Comparison of ENCODE assay signal across 21 cellular contexts in the genomic region with DNA sequence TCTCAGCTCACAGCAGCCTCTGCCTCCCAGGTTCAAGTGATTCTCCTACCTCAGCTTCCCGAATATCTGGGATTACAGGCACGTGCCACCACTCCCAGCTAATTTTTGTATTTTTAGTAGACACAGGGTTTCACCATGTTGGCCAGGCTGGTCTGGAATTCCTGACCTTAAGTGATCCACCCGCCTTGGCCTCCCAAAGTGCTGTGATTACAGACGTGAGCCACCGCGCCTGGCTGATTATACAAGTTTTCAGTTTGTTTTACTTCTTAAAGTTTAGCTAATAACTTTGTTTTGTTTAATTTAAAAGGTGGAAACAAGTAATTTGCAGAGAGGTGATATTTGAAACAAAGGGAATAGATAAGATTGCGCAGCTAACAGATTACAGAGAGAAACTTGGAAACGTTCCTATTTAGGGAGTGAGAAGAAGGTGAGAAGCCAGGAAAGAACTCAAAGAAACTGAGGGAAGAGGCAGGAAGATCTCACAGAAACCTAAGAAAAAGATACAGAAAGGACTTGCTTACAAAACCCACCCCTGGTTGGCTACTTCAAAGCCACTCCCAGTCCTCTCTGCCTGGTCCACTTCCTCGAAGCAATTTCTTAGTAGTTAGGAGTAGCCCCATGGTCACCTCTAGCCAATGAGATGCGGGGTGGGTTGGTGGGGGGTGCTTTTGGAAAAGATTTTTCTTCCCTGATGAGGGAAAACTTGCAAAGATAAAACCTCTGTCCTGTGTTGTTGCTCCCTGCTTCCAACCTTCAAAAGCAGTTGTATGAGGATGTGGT.
"Had no signal": no experiment of that assay in that cellular context is flagged by ENCODE, and none has a peak within 500 bp of the region (broad histone marks: within the 10 kb centered on the region; RNA-seq: fewer than 3 reads in every experiment).

No MANE protein-coding gene starts in this region.

- ATAC-seq: activated T-cell treated with anti-CD3 and anti-CD28 coated beads, Interleukin-2, amount 50 U/mL, for 4 hours; heart right ventricle; mucosa of descending colon; right lobe of liver; stimulated activated naive CD8-positive, alpha-beta T cell treated with anti-CD3 and anti-CD28 coated beads, Interleukin-15, amount 100 ng/mL, for 72 hours; T-cell had no signal

- H3K27me3 ChIP-seq: brain microvascular endothelial cell, esophagus muscularis mucosa, heart right ventricle, right lobe of liver had no signal

- DNase-seq: activated CD4-positive, alpha-beta T cell treated with anti-CD3 and anti-CD28 coated beads, Interleukin-2, amount 50 U/mL, for 1 hour; activated CD4-positive, CD25-positive, alpha-beta regulatory T cell; activated CD8-positive, alpha-beta memory T cell treated with anti-CD3 and anti-CD28 coated beads, Interleukin-2, amount 50 U/mL, for 4 hours; activated naive CD4-positive, alpha-beta T cell treated with anti-CD3 and anti-CD28 coated beads for 36 hours; activated T-cell treated with anti-CD3 and anti-CD28 coated beads, Interleukin-2, amount 50 U/mL, for 4 hours; brain microvascular endothelial cell; central memory CD4-positive, alpha-beta T cell; effector CD4-positive, alpha-beta T cell; heart right ventricle; immature natural killer cell; mucosa of descending colon; naive B cell; right lobe of liver; small intestine; stimulated activated CD4-positive, alpha-beta T cell treated with anti-CD3 and anti-CD28 coated beads, Interleukin-15, amount 100 ng/mL, for 24 hours; stimulated activated CD4-positive, alpha-beta T cell treated with anti-CD3 and anti-CD28 coated beads, Interleukin-2, amount 100 ng/mL, for 48 hours; stimulated activated naive CD8-positive, alpha-beta T cell treated with anti-CD3 and anti-CD28 coated beads, Interleukin-15, amount 100 ng/mL, for 72 hours; T-cell; T-helper 9 cell had no signal

- H3K36me3 ChIP-seq: brain microvascular endothelial cell, esophagus muscularis mucosa, heart right ventricle, right lobe of liver had no signal

- H3K9me3 ChIP-seq: esophagus muscularis mucosa, heart right ventricle, mucosa of descending colon, right lobe of liver had no signal

- H3K4me3 ChIP-seq: esophagus muscularis mucosa, heart right ventricle, mucosa of descending colon, right lobe of liver, SK-N-MC had no signal

- H3K27ac ChIP-seq: brain microvascular endothelial cell, esophagus muscularis mucosa, right lobe of liver, SK-N-MC had no signal
